27 cellular contexts compared by ENCODE assay signal in the genomic region with DNA sequence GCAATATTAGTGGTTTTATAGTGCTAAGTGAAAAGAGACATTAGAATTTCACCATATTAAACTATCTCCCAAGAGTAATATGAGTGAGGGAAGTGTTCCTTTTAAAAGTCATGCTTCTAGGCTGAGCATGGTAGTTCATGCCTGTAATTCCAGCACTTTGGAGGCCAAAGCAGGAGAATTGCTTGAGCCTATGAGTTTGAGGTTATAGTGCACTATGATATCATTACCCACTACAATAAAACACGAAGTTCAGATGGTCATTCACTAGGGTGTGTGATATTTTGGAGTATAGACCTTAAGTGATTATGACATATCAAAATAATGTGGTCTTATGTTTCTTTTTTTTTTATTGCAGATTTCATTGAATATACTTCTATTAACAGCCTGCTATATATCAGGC. TPM values are rescaled to one million over a fixed set of nuclear protein-coding genes. Genes with fewer than 3 reads are reported as not detected.
DNase-seq lines count a peak whose midpoint lies in the region; ATAC-seq and TF ChIP-seq lines count a peak whose summit lies in the region.
"Had no signal": no experiment of that assay in that cellular context is flagged by ENCODE, and none has a peak within 500 bp of the region (broad histone marks: within the 10 kb centered on the region; RNA-seq: fewer than 3 reads in every experiment).

No MANE protein-coding gene starts in this region.

- no peak for DNase-seq in activated naive CD4-positive, alpha-beta T cell treated with anti-CD3 and anti-CD28 coated beads, Interleukin-2, amount 10 ng/mL, durations not matched to agents 7 days and 5 days
- DNase-seq in naive thymus-derived CD4-positive, alpha-beta T cell, result no peak
- DNase-seq in type B pancreatic cell (ENCODE audit: extremely low spot score, unreplicated experiment), result no peak
- DNase-seq in coronary artery (ENCODE audit: low spot score), result no peak
- no peak for DNase-seq in activated CD4-positive, CD25-positive, alpha-beta regulatory T cell (lab: John Stamatoyannopoulos, UW)
- no peak for DNase-seq in BE2C
- DNase-seq: ACHN; activated CD4-positive, alpha-beta T cell treated with anti-CD3 and anti-CD28 coated beads for 48 hours; activated CD8-positive, alpha-beta memory T cell treated with anti-CD3 and anti-CD28 coated beads, Interleukin-2, amount 50 U/mL, for 48 hours; activated naive CD4-positive, alpha-beta T cell; amygdala; colonic mucosa; DMS79; effector memory CD4-positive, alpha-beta T cell; H9; NCI-H2171 treated with DMSO at 0.1 percent for 48 hours; NCI-H524; nucleus accumbens; psoas muscle; transverse colon had no signal

- intact Hi-C loops in naive thymus-derived CD4-positive, alpha-beta T cell (cut with micrococcal nuclease), result no loop called here

- H3K4me1 ChIP-seq in naive thymus-derived CD4-positive, alpha-beta T cell (ENCODE audit: control insufficient read depth in 2 of 2, insufficient read depth in 2 of 2, low read length in 2 of 2), result peaks cover 73 to 77% of the 10 kb centered on the region in 2 donors
- H3K4me1 ChIP-seq in BE2C, result peaks cover 5% of the 10 kb centered on the region; the same call in 1 of the 2 replicates
- H3K4me1 ChIP-seq: breast epithelium, colonic mucosa, psoas muscle had no signal

- no peak overlapping the region for H3K27ac ChIP-seq in naive thymus-derived CD4-positive, alpha-beta T cell (ENCODE audit: low read depth, low read length)
- H3K27ac ChIP-seq in coronary artery, result no peak overlapping the region
- H3K27ac ChIP-seq: breast epithelium, colonic mucosa, psoas muscle had no signal

- no peaks in the 10 kb centered on the region for H3K27me3 Mint-ChIP-seq in activated naive CD4-positive, alpha-beta T cell treated with anti-CD3 and anti-CD28 coated beads, Interleukin-2, amount 50 U/mL, for 24 hours
- H3K27me3 Mint-ChIP-seq in activated naive CD4-positive, alpha-beta T cell treated with anti-CD3 and anti-CD28 coated beads, Interleukin-2, amount 10 ng/mL, durations not matched to agents 7 days and 5 days, result no peaks in the 10 kb centered on the region
- H3K27me3 Mint-ChIP-seq in activated T-helper 17 cell treated with anti-CD3 and anti-CD28 coated beads, Interleukin-2, amount 50 U/mL, for 72 hours, result no peaks in the 10 kb centered on the region
- H3K27me3 Mint-ChIP-seq in naive thymus-derived CD4-positive, alpha-beta T cell, result no peaks in the 10 kb centered on the region
- H3K27me3 Mint-ChIP-seq in type B pancreatic cell, result no peaks in the 10 kb centered on the region
- H3K27me3 Mint-ChIP-seq: memory B cell had no signal

- H3K4me3 Mint-ChIP-seq in activated naive CD4-positive, alpha-beta T cell treated with anti-CD3 and anti-CD28 coated beads, Interleukin-2, amount 50 U/mL, for 24 hours, result peak overlapping the region; percentile 8
- H3K4me3 Mint-ChIP-seq in activated naive CD4-positive, alpha-beta T cell treated with anti-CD3 and anti-CD28 coated beads, Interleukin-2, amount 10 ng/mL, durations not matched to agents 7 days and 5 days, result no peak overlapping the region
- H3K4me3 Mint-ChIP-seq in activated T-helper 17 cell treated with anti-CD3 and anti-CD28 coated beads, Interleukin-2, amount 50 U/mL, for 72 hours, result peak overlapping the region; percentile 97
- peak overlapping the region in 7 of 10 donors; percentile 19 to 96 (median 41) for H3K4me3 Mint-ChIP-seq in naive thymus-derived CD4-positive, alpha-beta T cell
- no peak overlapping the region for H3K4me3 Mint-ChIP-seq in type B pancreatic cell
- H3K4me3 Mint-ChIP-seq: H9, memory B cell had no signal

- peaks cover 0 to 5% (median 0%) of the 10 kb centered on the region in 3 experiments for H3K36me3 ChIP-seq in naive thymus-derived CD4-positive, alpha-beta T cell (ENCODE audit: control insufficient read depth in 2 of 3, insufficient read depth in 3 of 3, low read length in 3 of 3)
- H3K36me3 ChIP-seq in BE2C, result peaks cover 7% of the 10 kb centered on the region
- H3K36me3 ChIP-seq: breast epithelium, colonic mucosa, transverse colon had no signal

- CTCF ChIA-PET in activated naive CD4-positive, alpha-beta T cell treated with anti-CD3 and anti-CD28 coated beads, Interleukin-2, amount 10 ng/mL, durations not matched to agents 7 days and 5 days (lab: Charles Lee), result interaction anchor here (1.2 kb wide), 1 partner anchor 88 kb away, joined by 3 read pairs; no protein-coding TSS in a partner anchor
- CTCF ChIA-PET in naive thymus-derived CD4-positive, alpha-beta T cell (lab: Charles Lee), result no interaction called here

- H3K27ac Mint-ChIP-seq in activated naive CD4-positive, alpha-beta T cell treated with anti-CD3 and anti-CD28 coated beads, Interleukin-2, amount 50 U/mL, for 24 hours, result peak overlapping the region; percentile 9
- no peak overlapping the region for H3K27ac Mint-ChIP-seq in activated naive CD4-positive, alpha-beta T cell treated with anti-CD3 and anti-CD28 coated beads, Interleukin-2, amount 10 ng/mL, durations not matched to agents 7 days and 5 days
- H3K27ac Mint-ChIP-seq in activated T-helper 17 cell treated with anti-CD3 and anti-CD28 coated beads, Interleukin-2, amount 50 U/mL, for 72 hours, result peak overlapping the region; percentile 82
- peak overlapping the region in 5 of 9 donors; percentile 0 to 55 (median 8) for H3K27ac Mint-ChIP-seq in naive thymus-derived CD4-positive, alpha-beta T cell
- peak overlapping the region; percentile 10 for H3K27ac Mint-ChIP-seq in type B pancreatic cell
- H3K27ac Mint-ChIP-seq: memory B cell had no signal

- H3K36me3 Mint-ChIP-seq in activated naive CD4-positive, alpha-beta T cell treated with anti-CD3 and anti-CD28 coated beads, Interleukin-2, amount 50 U/mL, for 24 hours, result peaks cover 16% of the 10 kb centered on the region
- H3K36me3 Mint-ChIP-seq in activated naive CD4-positive, alpha-beta T cell treated with anti-CD3 and anti-CD28 coated beads, Interleukin-2, amount 10 ng/mL, durations not matched to agents 7 days and 5 days, result peaks cover 54% of the 10 kb centered on the region
- H3K36me3 Mint-ChIP-seq in activated T-helper 17 cell treated with anti-CD3 and anti-CD28 coated beads, Interleukin-2, amount 50 U/mL, for 72 hours (ENCODE audit: low read depth), result peaks cover 99% of the 10 kb centered on the region
- H3K36me3 Mint-ChIP-seq in naive thymus-derived CD4-positive, alpha-beta T cell, result peaks cover 0 to 41% (median 16%) of the 10 kb centered on the region in 5 donors
- peaks cover 20% of the 10 kb centered on the region for H3K36me3 Mint-ChIP-seq in type B pancreatic cell

- no peaks in the 10 kb centered on the region for H3K27me3 ChIP-seq in naive thymus-derived CD4-positive, alpha-beta T cell (ENCODE audit: control insufficient read depth in 2 of 2, insufficient read depth in 2 of 2, low read length in 2 of 2)
- no peaks in the 10 kb centered on the region for H3K27me3 ChIP-seq in BE2C
- H3K27me3 ChIP-seq: breast epithelium, colonic mucosa, hepatocyte, transverse colon had no signal

- TF ChIP-seq CTCF in type B pancreatic cell (conservative IDR thresholded peaks at IDR 0.05), result no peak
- no peak for TF ChIP-seq CTCF in coronary artery (IDR thresholded peaks at IDR 0.05)
- no peak for TF ChIP-seq CTCF in BE2C (IDR thresholded peaks at IDR 0.05; ENCODE audit: low read depth, low read length)

- H3K9me3 ChIP-seq in naive thymus-derived CD4-positive, alpha-beta T cell (ENCODE audit: control insufficient read depth in 2 of 3, low read length in 3 of 3), result no peaks in the 10 kb centered on the region
- no peaks in the 10 kb centered on the region for H3K9me3 ChIP-seq in BE2C
- H3K9me3 ChIP-seq: breast epithelium, colonic mucosa, psoas muscle, transverse colon had no signal

- no peak overlapping the region for H3K4me3 ChIP-seq in naive thymus-derived CD4-positive, alpha-beta T cell (ENCODE audit: low read length)
- H3K4me3 ChIP-seq in coronary artery (no peak overlapping the region), BE2C (ENCODE audit: low read depth, low read length) (no peak overlapping the region)
- H3K4me3 ChIP-seq: breast epithelium, colonic mucosa, hepatocyte, psoas muscle, transverse colon had no signal

- peaks cover 92% of the 10 kb centered on the region for H3K4me1 Mint-ChIP-seq in activated naive CD4-positive, alpha-beta T cell treated with anti-CD3 and anti-CD28 coated beads, Interleukin-2, amount 50 U/mL, for 24 hours
- peaks cover 77% of the 10 kb centered on the region for H3K4me1 Mint-ChIP-seq in activated naive CD4-positive, alpha-beta T cell treated with anti-CD3 and anti-CD28 coated beads, Interleukin-2, amount 10 ng/mL, durations not matched to agents 7 days and 5 days
- H3K4me1 Mint-ChIP-seq in activated T-helper 17 cell treated with anti-CD3 and anti-CD28 coated beads, Interleukin-2, amount 50 U/mL, for 72 hours, result peaks cover 60% of the 10 kb centered on the region
- H3K4me1 Mint-ChIP-seq in naive thymus-derived CD4-positive, alpha-beta T cell, result peaks cover 63 to 94% (median 88%) of the 10 kb centered on the region in 7 donors
- peaks cover 36% of the 10 kb centered on the region for H3K4me1 Mint-ChIP-seq in type B pancreatic cell (ENCODE audit: unreplicated experiment)

- H3K9me3 Mint-ChIP-seq in activated naive CD4-positive, alpha-beta T cell treated with anti-CD3 and anti-CD28 coated beads, Interleukin-2, amount 50 U/mL, for 24 hours, result no peaks in the 10 kb centered on the region
- no peaks in the 10 kb centered on the region for H3K9me3 Mint-ChIP-seq in activated naive CD4-positive, alpha-beta T cell treated with anti-CD3 and anti-CD28 coated beads, Interleukin-2, amount 10 ng/mL, durations not matched to agents 7 days and 5 days
- no peaks in the 10 kb centered on the region for H3K9me3 Mint-ChIP-seq in activated T-helper 17 cell treated with anti-CD3 and anti-CD28 coated beads, Interleukin-2, amount 50 U/mL, for 72 hours
- no peaks in the 10 kb centered on the region for H3K9me3 Mint-ChIP-seq in naive thymus-derived CD4-positive, alpha-beta T cell
- no peaks in the 10 kb centered on the region for H3K9me3 Mint-ChIP-seq in type B pancreatic cell
- H3K9me3 Mint-ChIP-seq: H9, memory B cell had no signal

- ATAC-seq in activated T-helper 17 cell treated with anti-CD3 and anti-CD28 coated beads, Interleukin-2, amount 50 U/mL, for 72 hours (replicated peaks), result no peak
- no peak for ATAC-seq in naive thymus-derived CD4-positive, alpha-beta T cell
- ATAC-seq: esophagus mucosa, psoas muscle, SK-N-SH treated with all-trans-retinoic acid at 6 μM for 48 hours had no signal

- POLR2A ChIA-PET in naive thymus-derived CD4-positive, alpha-beta T cell (lab: Charles Lee), result no interaction called here

RNA-seq across cellular contexts. Expression of a gene that starts 6.7 kb away (rescaled TPM):
- total RNA-seq in activated T-helper 17 cell treated with anti-CD3 and anti-CD28 coated beads, Interleukin-2, amount 50 U/mL, for 72 hours, result 100 to 1,000 TPM; 243 to 283 TPM
- 100 to 1,000 TPM in 3 of 5 experiments, 10 to 100 TPM in 2; 73.5 to 179 (median 142) TPM for total RNA-seq in naive thymus-derived CD4-positive, alpha-beta T cell
- polyA plus RNA-seq in naive thymus-derived CD4-positive, alpha-beta T cell, result 100 to 1,000 TPM; 136 to 159 TPM
- total RNA-seq in type B pancreatic cell (ENCODE audit: low replicate concordance), result 45.4 and 58.5 TPM in 2 replicates
- 31.4 TPM for polyA plus RNA-seq in BE2C (2012; ENCODE audit: insufficient read depth, insufficient read length, low read depth)

Comparison
In these comparisons a context has a peak if more than half of its experiments do, and no peak if none do; other contexts are left out.
1. H3K4me3 Mint-ChIP-seq: peak in activated naive CD4-positive, alpha-beta T cell treated with anti-CD3 and anti-CD28 coated beads, Interleukin-2, amount 50 U/mL, for 24 hours (single experiment), activated T-helper 17 cell treated with anti-CD3 and anti-CD28 coated beads, Interleukin-2, amount 50 U/mL, for 72 hours (single experiment) and naive thymus-derived CD4-positive, alpha-beta T cell (7 of 10); none in activated naive CD4-positive, alpha-beta T cell treated with anti-CD3 and anti-CD28 coated beads, Interleukin-2, amount 10 ng/mL, durations not matched to agents 7 days and 5 days (single experiment) and type B pancreatic cell (single experiment).